33 cellular contexts compared by ENCODE assay signal in genomic region chr14:50892255-50892654, GRCh38. TPM values are rescaled to one million over a fixed set of nuclear protein-coding genes. Genes with fewer than 3 reads are reported as not detected.
DNase-seq lines count a peak whose midpoint lies in the region; ATAC-seq and TF ChIP-seq lines count a peak whose summit lies in the region.
"Had no signal": no experiment of that assay in that cellular context is flagged by ENCODE, and none has a peak within 500 bp of the region (broad histone marks: within the 10 kb centered on the region; RNA-seq: fewer than 3 reads in every experiment).

No MANE protein-coding gene starts in this region.

- H4K5ac ChIP-seq in mesendoderm (ENCODE audit: low read length) = no peak overlapping the region

- no peak overlapping the region for H2BK5ac ChIP-seq in mesendoderm (ENCODE audit: low read length)

- no peak overlapping the region for H3K4me2 ChIP-seq in mesendoderm (ENCODE audit: low read length)

- no peaks in the 10 kb centered on the region for H3K79me1 ChIP-seq in mesendoderm (ENCODE audit: low read length)

- H3K9me3 ChIP-seq in HUES6 (ENCODE audit: control insufficient read depth, insufficient read depth, low read depth, low read length) = no peaks in the 10 kb centered on the region
- H3K9me3 ChIP-seq in colonic mucosa = no peaks in the 10 kb centered on the region
- no peaks in the 10 kb centered on the region for H3K9me3 ChIP-seq in right atrium auricular region

- TF ChIP-seq CTCF in NB4 (IDR thresholded peaks at IDR 0.05; ENCODE audit: low read depth, low read length) (no peak), colonic mucosa (IDR thresholded peaks at IDR 0.05) (no peak), right atrium auricular region (IDR thresholded peaks at IDR 0.05) (no peak)

- peak; percentile 47 for DNase-seq in NB4 (ENCODE audit: low read depth)
- DNase-seq in colonic mucosa = peak; percentile 34
- DNase-seq in mesendoderm = peak; percentile 87
- no peak for DNase-seq in central memory CD4-positive, alpha-beta T cell
- DNase-seq in activated CD4-positive, alpha-beta T cell treated with anti-CD3 and anti-CD28 coated beads for 48 hours = no peak
- no peak for DNase-seq in right atrium auricular region (ENCODE audit: low spot score)
- DNase-seq: activated CD4-positive, alpha-beta T cell treated with anti-CD3 and anti-CD28 coated beads for 4 hours; activated effector memory CD4-positive, alpha-beta T cell treated with anti-CD3 and anti-CD28 coated beads, Interleukin-2, amount 50 U/mL, for 16 hours; aorta; cortex of kidney; DMS 273 treated with DMSO at 0.1 percent for 48 hours; effector memory CD8-positive, alpha-beta T cell; HFFc6; IMR-90; natural killer cell; NCI-H1105 treated with DMSO at 0.1 percent for 48 hours; NCI-H1930; NCI-H524 treated with DMSO at 0.1 percent for 48 hours; Right ventricle myocardium superior; stimulated activated naive B cell treated with anti-CD40 and anti-IgM and Interleukin-4, amounts not matched to agents 10 μg/mL and 1 μg/mL and 100 μg/mL, for 72 hours; substantia nigra had no signal

- no peak overlapping the region for H3K23ac ChIP-seq in mesendoderm (ENCODE audit: low read length)

- H3K79me2 ChIP-seq in mesendoderm (ENCODE audit: control insufficient read depth, insufficient read depth, low read length) = no peaks in the 10 kb centered on the region

- H2AK5ac ChIP-seq in mesendoderm (ENCODE audit: low read length) = no peak overlapping the region

- H3K4me1 ChIP-seq in HUES6 (ENCODE audit: control insufficient read depth, insufficient read depth, low read length) = peaks cover 19% of the 10 kb centered on the region
- H3K4me1 ChIP-seq in colonic mucosa = no peaks in the 10 kb centered on the region
- no peaks in the 10 kb centered on the region for H3K4me1 ChIP-seq in mesendoderm (ENCODE audit: control insufficient read depth, low read depth, low read length)
- no peaks in the 10 kb centered on the region for H3K4me1 ChIP-seq in right atrium auricular region

- no peaks in the 10 kb centered on the region for H3K36me3 ChIP-seq in HUES6 (ENCODE audit: control insufficient read depth, insufficient read depth, low read length)
- H3K36me3 ChIP-seq in colonic mucosa = no peaks in the 10 kb centered on the region
- no peaks in the 10 kb centered on the region for H3K36me3 ChIP-seq in mesendoderm (ENCODE audit: control insufficient read depth, insufficient read depth, low read length)
- H3K36me3 ChIP-seq in right atrium auricular region = no peaks in the 10 kb centered on the region

- no peak overlapping the region for H3K4ac ChIP-seq in mesendoderm (ENCODE audit: low read depth, low read length)

- peak overlapping the region; percentile 41; the same call in 1 of the 2 replicates for H3K4me3 ChIP-seq in HUES6 (ENCODE audit: low read depth, low read length)
- H3K4me3 ChIP-seq in NB4 (ENCODE audit: low read depth, low read length) = no peak overlapping the region
- H3K4me3 ChIP-seq in colonic mucosa = no peak overlapping the region
- H3K4me3 ChIP-seq in mesendoderm (ENCODE audit: low read length) = no peak overlapping the region
- no peak overlapping the region for H3K4me3 ChIP-seq in right atrium auricular region
- H3K4me3 ChIP-seq: lung had no signal

- H4K8ac ChIP-seq in mesendoderm (ENCODE audit: low read depth, low read length) = no peak overlapping the region

- no peak overlapping the region for H2BK120ac ChIP-seq in mesendoderm (ENCODE audit: low read depth, low read length)

- H2BK15ac ChIP-seq in mesendoderm (replicated peaks; ENCODE audit: low read depth) = no peak overlapping the region

- no peak for ATAC-seq in GM19452 (IDR thresholded peaks at IDR 0.05; ENCODE audit: unreplicated experiment)
- ATAC-seq: effector memory CD8-positive, alpha-beta T cell; natural killer cell; Panc1; stimulated activated naive B cell treated with anti-CD40 and anti-IgM and Interleukin-4, amounts not matched to agents 10 μg/mL and 1 μg/mL and 100 μg/mL, for 72 hours had no signal

- H3K27ac ChIP-seq in HUES6 (ENCODE audit: low read depth, low read length) = no peak overlapping the region
- no peak overlapping the region for H3K27ac ChIP-seq in colonic mucosa
- no peak overlapping the region for H3K27ac ChIP-seq in mesendoderm (ENCODE audit: low read depth, low read length)
- no peak overlapping the region for H3K27ac ChIP-seq in right atrium auricular region

- H3K27me3 ChIP-seq in HUES6 (ENCODE audit: control insufficient read depth, insufficient read depth, low read length) = no peaks in the 10 kb centered on the region
- H3K27me3 ChIP-seq in colonic mucosa = no peaks in the 10 kb centered on the region
- no peaks in the 10 kb centered on the region for H3K27me3 ChIP-seq in mesendoderm (ENCODE audit: insufficient read depth, low read length, poor library complexity)
- no peaks in the 10 kb centered on the region for H3K27me3 ChIP-seq in right atrium auricular region

- H3K56ac ChIP-seq in mesendoderm (ENCODE audit: low read length) = no peak overlapping the region

- no peak overlapping the region for H3K9ac ChIP-seq in HUES6 (ENCODE audit: low read length)
- H3K9ac ChIP-seq in colonic mucosa (ENCODE audit: low read depth in 2 of 2, low read length in 2 of 2) = no peak overlapping the region
- H3K9ac ChIP-seq in mesendoderm (ENCODE audit: low read length) = no peak overlapping the region

- WGBS in mesendoderm (ENCODE audit: extremely low coverage, insufficient coverage, low lambda C conversion rate) = no CpG with 5 or more reads among the region's 5 CpGs

- no peak overlapping the region for H3K18ac ChIP-seq in mesendoderm (ENCODE audit: low read length)

- no peak for TF ChIP-seq POLR2A in NB4 (IDR thresholded peaks at IDR 0.05; ENCODE audit: extremely low read depth, insufficient read length)

- intact Hi-C loops in colonic mucosa (cut with DNase I) = no loop called here

RNA-seq across cellular contexts. Expression of gene ABHD12B, which starts 20.4 kb away (rescaled TPM):
- total RNA-seq in colonic mucosa = 10 to 100 TPM; 11.0 to 20.7 TPM
- polyA plus RNA-seq in mesendoderm (2013, experiment 1 of 2) = 16.4 TPM
- polyA plus RNA-seq in mesendoderm (2013, experiment 2 of 2) = 14.7 TPM
- under 1 TPM in 1 of 2 donors, not detected in 1; 0.83 TPM for total RNA-seq in right atrium auricular region
- total RNA-seq: activated CD8-positive, alpha-beta memory T cell treated with anti-CD3 and anti-CD28 coated beads for 36 hours; aorta; fibroblast of villous mesenchyme; mononuclear cell; natural killer cell; osteoblast; pulmonary artery endothelial cell; Right ventricle myocardium superior; skeletal muscle tissue; ureter had no signal
- polyA plus RNA-seq: BJ, IMR-90 had no signal

RNA-seq across cellular contexts. Expression of gene PYGL, which starts 52.0 kb away (rescaled TPM):
- total RNA-seq in colonic mucosa (10 to 100 TPM; 33.0 to 54.2 TPM), right atrium auricular region (10 to 100 TPM in 1 of 2 donors, 1 to 10 TPM in 1; 7.0 to 27.1 TPM)
- 34.0 TPM for polyA plus RNA-seq in mesendoderm (2013, experiment 1 of 2)
- 34.9 TPM for polyA plus RNA-seq in mesendoderm (2013, experiment 2 of 2)

Comparison
In these comparisons a context has a peak if more than half of its experiments do, and no peak if none do; other contexts are left out.
1. DNase-seq: peak in NB4 (single experiment), colonic mucosa (single experiment) and mesendoderm (single experiment); none in central memory CD4-positive, alpha-beta T cell (single experiment), activated CD4-positive, alpha-beta T cell treated with anti-CD3 and anti-CD28 coated beads for 48 hours (single experiment) and right atrium auricular region (single experiment).
2. RNA of gene ABHD12B, which starts 20.4 kb away (total RNA-seq): 11.0 to 20.7 TPM in colonic mucosa; 0.83 TPM in right atrium auricular region; every median in the first group is over 4 times any median in the second.